37 cellular contexts compared by ENCODE assay signal in the genomic region with DNA sequence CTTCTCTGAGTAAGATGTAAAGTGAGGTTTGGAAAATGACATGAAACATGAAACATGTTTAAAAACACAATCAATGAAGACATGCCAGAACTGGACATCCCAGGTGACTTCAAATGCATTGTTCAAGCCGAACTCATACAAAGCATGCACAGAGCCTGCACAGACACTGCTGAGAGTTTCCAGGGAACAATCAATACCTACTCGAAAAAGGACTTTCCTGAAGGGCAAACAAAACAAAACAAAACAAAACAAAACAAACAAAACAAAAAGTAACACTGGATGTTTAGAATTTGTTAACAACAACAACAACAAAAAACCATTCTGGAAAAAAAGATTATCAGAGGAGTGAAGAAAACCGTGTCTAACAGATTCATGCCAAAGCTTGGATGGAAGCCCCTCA. TPM values are rescaled to one million over a fixed set of nuclear protein-coding genes. Genes with fewer than 3 reads are reported as not detected.
"Had no signal": no experiment of that assay in that cellular context is flagged by ENCODE, and none has a peak within 500 bp of the region (broad histone marks: within the 10 kb centered on the region; RNA-seq: fewer than 3 reads in every experiment).

No MANE protein-coding gene starts in this region.

- H3K9me3 ChIP-seq: ascending aorta had no signal

- H3K4me3 ChIP-seq: ascending aorta, cardiac muscle cell had no signal

- H3K27me3 ChIP-seq: ascending aorta, cardiac muscle cell had no signal

- H3K4me3 Mint-ChIP-seq: activated B cell treated with CpG ODN at 0.5 μM for 24 hours; activated CD4-positive, alpha-beta memory T cell treated with anti-CD3 and anti-CD28 coated beads, Interleukin-2, amount 10 ng/mL, durations not matched to agents 7 days and 5 days; activated CD4-positive, alpha-beta T cell treated with anti-CD3 and anti-CD28 coated beads, Interleukin-2, amount 10 ng/mL, durations not matched to agents 7 days and 5 days; activated CD8-positive, alpha-beta memory T cell treated with anti-CD3 and anti-CD28 coated beads, Interleukin-2, amount 10 ng/mL, durations not matched to agents 7 days and 5 days; activated CD8-positive, alpha-beta T cell treated with anti-CD3 and anti-CD28 coated beads, Interleukin-2, amount 10 ng/mL, durations not matched to agents 7 days and 5 days; activated naive CD4-positive, alpha-beta T cell treated with anti-CD3 and anti-CD28 coated beads, Interleukin-2, amount 10 ng/mL, durations not matched to agents 7 days and 5 days; activated naive CD4-positive, alpha-beta T cell treated with anti-CD3 and anti-CD28 coated beads, Interleukin-2, amount 50 U/mL, for 24 hours; activated naive CD8-positive, alpha-beta T cell; activated naive CD8-positive, alpha-beta T cell treated with anti-CD3 and anti-CD28 coated beads, Interleukin-2, amount 10 ng/mL, durations not matched to agents 7 days and 5 days; activated naive CD8-positive, alpha-beta T cell treated with anti-CD3 and anti-CD28 coated beads, Interleukin-2, amount 50 U/mL, for 24 hours; activated T-cell treated with anti-CD3 and anti-CD28 coated beads, Interleukin-2, amount 50 U/mL, for 24 hours; brain; central memory CD8-positive, alpha-beta T cell; T-helper 1 cell treated with Interleukin-12 subunit alpha and Interleukin-12 subunit beta and Interleukin-4 antibody, amounts not matched to agents 30 μg/mL and 1 μg/mL, for 36 hours; T-helper 2 cell treated with Interferon-gamma antibody and Interleukin-4, amounts not matched to agents 5 μg/mL and 100 μg/mL, for 36 hours had no signal

- H3K9me3 Mint-ChIP-seq: activated B cell treated with CpG ODN at 0.5 μM for 24 hours; activated CD4-positive, alpha-beta memory T cell treated with anti-CD3 and anti-CD28 coated beads, Interleukin-2, amount 10 ng/mL, durations not matched to agents 7 days and 5 days; activated naive CD4-positive, alpha-beta T cell treated with anti-CD3 and anti-CD28 coated beads, Interleukin-2, amount 10 ng/mL, durations not matched to agents 7 days and 5 days; activated naive CD4-positive, alpha-beta T cell treated with anti-CD3 and anti-CD28 coated beads, Interleukin-2, amount 50 U/mL, for 24 hours; activated naive CD8-positive, alpha-beta T cell treated with anti-CD3 and anti-CD28 coated beads, Interleukin-2, amount 10 ng/mL, durations not matched to agents 7 days and 5 days; activated naive CD8-positive, alpha-beta T cell treated with anti-CD3 and anti-CD28 coated beads, Interleukin-2, amount 50 U/mL, for 24 hours; activated T-cell treated with anti-CD3 and anti-CD28 coated beads, Interleukin-2, amount 50 U/mL, for 24 hours; activated T-helper 2 cell treated with anti-CD3 and anti-CD28 coated beads, Interferon-gamma antibody, Interleukin-2, Interleukin-4, amounts not matched to agents 10 μg/mL and 5 μg/mL and 100 μg/mL, durations not matched to agents 14 hours and 24 hours and 36 hours; brain; central memory CD8-positive, alpha-beta T cell; T-helper 1 cell treated with Interleukin-12 subunit alpha and Interleukin-12 subunit beta and Interleukin-4 antibody, amounts not matched to agents 30 μg/mL and 1 μg/mL, for 36 hours; T-helper 2 cell treated with Interferon-gamma antibody and Interleukin-4, amounts not matched to agents 5 μg/mL and 100 μg/mL, for 36 hours had no signal

- H3K4me1 Mint-ChIP-seq: activated CD4-positive, alpha-beta memory T cell treated with anti-CD3 and anti-CD28 coated beads, Interleukin-2, amount 10 ng/mL, durations not matched to agents 7 days and 5 days; activated CD4-positive, alpha-beta T cell treated with anti-CD3 and anti-CD28 coated beads, Interleukin-2, amount 10 ng/mL, durations not matched to agents 7 days and 5 days; activated CD8-positive, alpha-beta memory T cell treated with anti-CD3 and anti-CD28 coated beads, Interleukin-2, amount 10 ng/mL, durations not matched to agents 7 days and 5 days; activated naive CD4-positive, alpha-beta T cell treated with anti-CD3 and anti-CD28 coated beads, Interleukin-2, amount 10 ng/mL, durations not matched to agents 7 days and 5 days; activated naive CD4-positive, alpha-beta T cell treated with anti-CD3 and anti-CD28 coated beads, Interleukin-2, amount 50 U/mL, for 24 hours; activated naive CD8-positive, alpha-beta T cell treated with anti-CD3 and anti-CD28 coated beads, Interleukin-2, amount 10 ng/mL, durations not matched to agents 7 days and 5 days; brain had no signal

- ATAC-seq: activated CD8-positive, alpha-beta memory T cell treated with anti-CD3 and anti-CD28 coated beads, Interleukin-2, amount 10 ng/mL, durations not matched to agents 7 days and 5 days; activated CD8-positive, alpha-beta T cell treated with anti-CD3 and anti-CD28 coated beads, Interleukin-2, amount 10 ng/mL, durations not matched to agents 7 days and 5 days; activated naive CD8-positive, alpha-beta T cell treated with anti-CD3 and anti-CD28 coated beads, Interleukin-2, amount 50 U/mL, for 24 hours had no signal

- DNase-seq: activated B cell treated with CpG ODN at 0.5 μM for 24 hours; activated CD4-positive, alpha-beta memory T cell treated with anti-CD3 and anti-CD28 coated beads, Interleukin-2, amount 10 ng/mL, durations not matched to agents 7 days and 5 days; activated CD4-positive, alpha-beta T cell treated with anti-CD3 and anti-CD28 coated beads for 48 hours; activated CD4-positive, alpha-beta T cell treated with anti-CD3 and anti-CD28 coated beads, Interleukin-2, amount 10 ng/mL, durations not matched to agents 7 days and 5 days; activated CD4-positive, alpha-beta T cell treated with anti-CD3 and anti-CD28 coated beads, Interleukin-2, amount 50 U/mL, for 48 hours; activated CD4-positive, CD25-positive, alpha-beta regulatory T cell treated with anti-CD3 and anti-CD28 coated beads, Interleukin-2, amount 50 U/mL, for 72 hours; activated CD8-positive, alpha-beta memory T cell treated with anti-CD3 and anti-CD28 coated beads for 24 hours; activated CD8-positive, alpha-beta memory T cell treated with anti-CD3 and anti-CD28 coated beads, Interleukin-2, amount 10 ng/mL, durations not matched to agents 7 days and 5 days; activated CD8-positive, alpha-beta memory T cell treated with anti-CD3 and anti-CD28 coated beads, Interleukin-2, amount 50 U/mL, for 48 hours; activated CD8-positive, alpha-beta T cell treated with anti-CD3 and anti-CD28 coated beads, Interleukin-2, amount 10 ng/mL, durations not matched to agents 7 days and 5 days; activated effector memory CD4-positive, alpha-beta T cell treated with Interleukin-2 at 50 U/mL for 16 hours; activated gamma-delta T cell; activated naive CD4-positive, alpha-beta T cell treated with anti-CD3 and anti-CD28 coated beads, Interleukin-2, amount 10 ng/mL, durations not matched to agents 7 days and 5 days; activated naive CD4-positive, alpha-beta T cell treated with Interleukin-2 at 50 U/mL for 16 hours; activated naive CD8-positive, alpha-beta T cell treated with anti-CD3 and anti-CD28 coated beads, Interleukin-2, amount 10 ng/mL, durations not matched to agents 7 days and 5 days; activated naive CD8-positive, alpha-beta T cell treated with anti-CD3 and anti-CD28 coated beads, Interleukin-2, amount 50 U/mL, for 24 hours; activated T-cell treated with anti-CD3 and anti-CD28 coated beads, Interleukin-2, amount 50 U/mL, for 24 hours; activated T-cell treated with anti-CD3 and anti-CD28 coated beads, Interleukin-2, amount 50 U/mL, for 48 hours; amygdala; anterior cingulate cortex; caudate nucleus; cerebellar nuclear complex; T-helper 2 cell; T-helper 9 cell had no signal

- H3K4me1 ChIP-seq: ascending aorta had no signal

- H3K27ac ChIP-seq: ascending aorta, cardiac muscle cell, VCaP had no signal

- FAIRE-seq: bronchial epithelial cell, TTC549 had no signal

- H3K27ac Mint-ChIP-seq: activated B cell treated with CpG ODN at 0.5 μM for 24 hours; activated CD4-positive, alpha-beta memory T cell treated with anti-CD3 and anti-CD28 coated beads, Interleukin-2, amount 10 ng/mL, durations not matched to agents 7 days and 5 days; activated CD4-positive, alpha-beta T cell treated with anti-CD3 and anti-CD28 coated beads, Interleukin-2, amount 10 ng/mL, durations not matched to agents 7 days and 5 days; activated CD8-positive, alpha-beta memory T cell treated with anti-CD3 and anti-CD28 coated beads, Interleukin-2, amount 10 ng/mL, durations not matched to agents 7 days and 5 days; activated CD8-positive, alpha-beta T cell treated with anti-CD3 and anti-CD28 coated beads, Interleukin-2, amount 10 ng/mL, durations not matched to agents 7 days and 5 days; activated naive CD4-positive, alpha-beta T cell treated with anti-CD3 and anti-CD28 coated beads, Interleukin-2, amount 10 ng/mL, durations not matched to agents 7 days and 5 days; activated naive CD4-positive, alpha-beta T cell treated with anti-CD3 and anti-CD28 coated beads, Interleukin-2, amount 50 U/mL, for 24 hours; activated naive CD8-positive, alpha-beta T cell; activated naive CD8-positive, alpha-beta T cell treated with anti-CD3 and anti-CD28 coated beads, Interleukin-2, amount 10 ng/mL, durations not matched to agents 7 days and 5 days; activated naive CD8-positive, alpha-beta T cell treated with anti-CD3 and anti-CD28 coated beads, Interleukin-2, amount 50 U/mL, for 24 hours; activated T-cell treated with anti-CD3 and anti-CD28 coated beads, Interleukin-2, amount 50 U/mL, for 24 hours; activated T-helper 2 cell treated with anti-CD3 and anti-CD28 coated beads, Interferon-gamma antibody, Interleukin-2, Interleukin-4, amounts not matched to agents 10 μg/mL and 5 μg/mL and 100 μg/mL, durations not matched to agents 14 hours and 24 hours and 36 hours; brain; T-helper 1 cell treated with Interleukin-12 subunit alpha and Interleukin-12 subunit beta and Interleukin-4 antibody, amounts not matched to agents 30 μg/mL and 1 μg/mL, for 36 hours; T-helper 2 cell treated with Interferon-gamma antibody and Interleukin-4, amounts not matched to agents 5 μg/mL and 100 μg/mL, for 36 hours had no signal

- H3K27me3 Mint-ChIP-seq: activated B cell treated with CpG ODN at 0.5 μM for 24 hours; activated CD4-positive, alpha-beta memory T cell treated with anti-CD3 and anti-CD28 coated beads, Interleukin-2, amount 10 ng/mL, durations not matched to agents 7 days and 5 days; activated CD4-positive, alpha-beta T cell treated with anti-CD3 and anti-CD28 coated beads, Interleukin-2, amount 10 ng/mL, durations not matched to agents 7 days and 5 days; activated CD8-positive, alpha-beta memory T cell treated with anti-CD3 and anti-CD28 coated beads, Interleukin-2, amount 10 ng/mL, durations not matched to agents 7 days and 5 days; activated naive CD4-positive, alpha-beta T cell treated with anti-CD3 and anti-CD28 coated beads, Interleukin-2, amount 10 ng/mL, durations not matched to agents 7 days and 5 days; activated naive CD4-positive, alpha-beta T cell treated with anti-CD3 and anti-CD28 coated beads, Interleukin-2, amount 50 U/mL, for 24 hours; activated naive CD8-positive, alpha-beta T cell; activated naive CD8-positive, alpha-beta T cell treated with anti-CD3 and anti-CD28 coated beads, Interleukin-2, amount 10 ng/mL, durations not matched to agents 7 days and 5 days; activated naive CD8-positive, alpha-beta T cell treated with anti-CD3 and anti-CD28 coated beads, Interleukin-2, amount 50 U/mL, for 24 hours; activated T-cell treated with anti-CD3 and anti-CD28 coated beads, Interleukin-2, amount 50 U/mL, for 24 hours; brain; central memory CD8-positive, alpha-beta T cell had no signal

RNA-seq across cellular contexts. Expression of a gene that starts 10.5 kb away (rescaled TPM):
- total RNA-seq: activated B cell treated with CpG ODN at 0.5 μM for 24 hours; activated CD4-positive, alpha-beta memory T cell treated with anti-CD3 and anti-CD28 coated beads, Interleukin-2, amount 10 ng/mL, durations not matched to agents 7 days and 5 days; activated CD4-positive, alpha-beta T cell treated with anti-CD3 and anti-CD28 coated beads, Interleukin-2, amount 10 ng/mL, durations not matched to agents 7 days and 5 days; activated CD8-positive, alpha-beta memory T cell treated with anti-CD3 and anti-CD28 coated beads, Interleukin-2, amount 10 ng/mL, durations not matched to agents 7 days and 5 days; activated CD8-positive, alpha-beta T cell treated with anti-CD3 and anti-CD28 coated beads, Interleukin-2, amount 10 ng/mL, durations not matched to agents 7 days and 5 days; activated T-helper 2 cell treated with anti-CD3 and anti-CD28 coated beads, Interferon-gamma antibody, Interleukin-2, Interleukin-4, amounts not matched to agents 10 μg/mL and 5 μg/mL and 100 μg/mL, durations not matched to agents 14 hours and 24 hours and 36 hours; ascending aorta; cardiac muscle cell had no signal
- polyA plus RNA-seq: adipose tissue, cardiac muscle cell had no signal

RNA-seq across cellular contexts. Expression of a gene that starts 30.7 kb away (rescaled TPM):
- total RNA-seq: ascending aorta had no signal
